ENCODE assay signal across 23 cellular contexts in genomic region chr5:170501361-170501760, GRCh38. TPM values are rescaled to one million over a fixed set of nuclear protein-coding genes. Genes with fewer than 3 reads are reported as not detected.
DNase-seq lines count a peak whose midpoint lies in the region; TF ChIP-seq lines count a peak whose summit lies in the region.
"Had no signal": no experiment of that assay in that cellular context is flagged by ENCODE, and none has a peak within 500 bp of the region (broad histone marks: within the 10 kb centered on the region; RNA-seq: fewer than 3 reads in every experiment).

No MANE protein-coding gene starts in this region.

- no peaks in the 10 kb centered on the region for H3K36me3 ChIP-seq in HEK293 (ENCODE audit: control insufficient read depth in 2 of 2, insufficient read depth in 1 of 2, low read length in 2 of 2)
- H3K36me3 ChIP-seq: BE2C had no signal

- peaks cover 82% of the 10 kb centered on the region for H3K4me1 Mint-ChIP-seq in brain
- H3K4me1 Mint-ChIP-seq in neural crest cell, result peaks cover 48% of the 10 kb centered on the region

- H3K4me3 ChIP-seq in HEK293 (ENCODE audit: low read depth, low read length), result no peak overlapping the region
- H3K4me3 ChIP-seq: A549, GM23338 had no signal

- no peak for DNase-seq in neural crest cell (ENCODE audit: low read depth, low spot score)
- DNase-seq in stimulated activated CD4-positive, alpha-beta T cell treated with anti-CD3 and anti-CD28 coated beads, Interleukin-1b, Interleukin-23, amount 100 ng/mL, for 48 hours, result no peak
- no peak for DNase-seq in globus pallidus (ENCODE audit: low spot score)
- no peak for DNase-seq in RWPE1 (ENCODE audit: low spot score)
- DNase-seq: 8988T; ACHN; AML-193; BE2C; C1 segment of cervical spinal cord; Calu3; CD4-positive, alpha-beta memory T cell; COR-L47; DMS53; DMS79 treated with DMSO at 0.1 percent for 48 hours; GF-D8; H9; HFFc6 had no signal

- no peaks in the 10 kb centered on the region for H3K9me3 ChIP-seq in HEK293 (ENCODE audit: control insufficient read depth, insufficient read depth, low read depth, low read length)
- H3K9me3 ChIP-seq: A549, BE2C had no signal

- no peaks in the 10 kb centered on the region for H3K36me3 Mint-ChIP-seq in brain
- no peaks in the 10 kb centered on the region for H3K36me3 Mint-ChIP-seq in neural crest cell (ENCODE audit: low read depth)
- H3K36me3 Mint-ChIP-seq: CD4-positive, alpha-beta memory T cell had no signal

- TF ChIP-seq CTCF in HEK293 (tag by site-specific recombination; IDR thresholded peaks at IDR 0.05), result no peak
- TF ChIP-seq CTCF in brain (conservative IDR thresholded peaks at IDR 0.05), result no peak
- TF ChIP-seq CTCF in neural crest cell (conservative IDR thresholded peaks at IDR 0.05), result no peak
- no peak for TF ChIP-seq CTCF in RWPE1 (conservative IDR thresholded peaks at IDR 0.05; ENCODE audit: low read depth)

- H3K9me3 Mint-ChIP-seq in brain, result peaks cover 0 to 10% (median 0%) of the 10 kb centered on the region in 5 experiments
- no peaks in the 10 kb centered on the region for H3K9me3 Mint-ChIP-seq in neural crest cell
- H3K9me3 Mint-ChIP-seq: H9, HFFc6 had no signal

- H3K4me1 ChIP-seq in HEK293 (ENCODE audit: control insufficient read depth, insufficient read depth, low read length), result no peaks in the 10 kb centered on the region
- H3K4me1 ChIP-seq: A549, BE2C had no signal

- POLR2A ChIA-PET in HEK293 (lab: Yijun Ruan, JAX), result no interaction called here
- POLR2A ChIA-PET in RWPE1 (lab: Yijun Ruan, JAX; ENCODE audit: low non-redundant PET), result no interaction called here

- H3K27ac Mint-ChIP-seq in brain, result peak overlapping the region in 3 of 5 experiments; percentile 39 to 99 (median 61)
- no peak overlapping the region for H3K27ac Mint-ChIP-seq in neural crest cell (ENCODE audit: unreplicated experiment)
- H3K27ac Mint-ChIP-seq: CD4-positive, alpha-beta memory T cell; GM23338; H9; HFFc6 had no signal

- H3K4me3 Mint-ChIP-seq in brain, result peak overlapping the region in 1 of 5 experiments; percentile 53
- H3K4me3 Mint-ChIP-seq in neural crest cell, result peak overlapping the region; percentile 76
- H3K4me3 Mint-ChIP-seq: CD4-positive, alpha-beta memory T cell; GM23338; H9; HFFc6 had no signal

- H3K27ac ChIP-seq in HEK293 (ENCODE audit: extremely low read depth, low read depth, low read length), result no peak overlapping the region
- H3K27ac ChIP-seq in RWPE1, result no peak overlapping the region
- H3K27ac ChIP-seq: A549 had no signal

- H3K27me3 Mint-ChIP-seq in brain, result peaks cover 18% of the 10 kb centered on the region
- peaks cover 55% of the 10 kb centered on the region for H3K27me3 Mint-ChIP-seq in neural crest cell (ENCODE audit: low read depth)

- CTCF ChIA-PET in HEK293 (lab: Yijun Ruan, JAX), result no interaction called here
- CTCF ChIA-PET in RWPE1 (lab: Yijun Ruan, JAX), result interaction anchor here (0.6 kb wide), 1 partner anchor 836 kb away, joined by 3 read pairs; no protein-coding TSS in a partner anchor

TF ChIP-seq in HEK293, 187 proteins besides CTCF, POLR2A, EP300 and RAD21:
- TF ChIP-seq ZNF623 (tag by site-specific recombination; IDR thresholded peaks at IDR 0.05) (0 out of 2 replicates have a peak, but pooled peaks have one; percentile 3), SP2 (tag by site-specific recombination; IDR thresholded peaks at IDR 0.05) (no peak)

RNA-seq across cellular contexts. Expression of gene KCNIP1, which starts 2.5 kb away (rescaled TPM):
- polyA plus RNA-seq in brain (ENCODE audit: insufficient read depth, low read depth, low replicate concordance), result 14.4 TPM
- 0.57 and 0.96 TPM in 2 replicates for total RNA-seq in neural crest cell
- total RNA-seq: Calu3; CD4-positive, alpha-beta memory T cell; G401; H4; HFFc6 had no signal
- polyA plus RNA-seq: A549; CD4-positive, alpha-beta memory T cell had no signal
